In genomic region chr3:65713016-65713415, GRCh38 we compare ENCODE assay signal across 13 cellular contexts.
DNase-seq lines count a peak whose midpoint lies in the region; ATAC-seq and TF ChIP-seq lines count a peak whose summit lies in the region.
"Had no signal": no experiment of that assay in that cellular context is flagged by ENCODE, and none has a peak within 500 bp of the region (broad histone marks: within the 10 kb centered on the region; RNA-seq: fewer than 3 reads in every experiment).

No MANE protein-coding gene starts in this region.

- DNase-seq in GOT3 (lab: John Stamatoyannopoulos, UW): peak; percentile 2
- DNase-seq in amniotic epithelial cell (ENCODE audit: low read depth): peak; percentile 90
- peak in 27 of 42 donors; percentile 10 to 79 (median 37) for DNase-seq in head of caudate nucleus
- peak; percentile 16 for DNase-seq in retina
- DNase-seq in GM10266 (ENCODE audit: extremely low spot score): no peak
- DNase-seq: activated gamma-delta T cell; DMS79 treated with DMSO at 0.1 percent for 48 hours; naive thymus-derived CD8-positive, alpha-beta T cell; NCI-H82 had no signal

- ATAC-seq in HG03025 (IDR thresholded peaks at IDR 0.05; ENCODE audit: low FRiP score, unreplicated experiment) (no peak), GM19463 (IDR thresholded peaks at IDR 0.05; ENCODE audit: unreplicated experiment) (no peak), GM18511 (IDR thresholded peaks at IDR 0.05; ENCODE audit: unreplicated experiment) (no peak)
- ATAC-seq: esophagus mucosa; naive thymus-derived CD8-positive, alpha-beta T cell had no signal

- TF ChIP-seq CTCF in GM10266 (IDR thresholded peaks at IDR 0.05; ENCODE audit: control insufficient read depth, insufficient read depth, low read depth, missing control alignments): no peak

- intact Hi-C loops in head of caudate nucleus (cut with DNase I): no loop called here
